In the genomic region with DNA sequence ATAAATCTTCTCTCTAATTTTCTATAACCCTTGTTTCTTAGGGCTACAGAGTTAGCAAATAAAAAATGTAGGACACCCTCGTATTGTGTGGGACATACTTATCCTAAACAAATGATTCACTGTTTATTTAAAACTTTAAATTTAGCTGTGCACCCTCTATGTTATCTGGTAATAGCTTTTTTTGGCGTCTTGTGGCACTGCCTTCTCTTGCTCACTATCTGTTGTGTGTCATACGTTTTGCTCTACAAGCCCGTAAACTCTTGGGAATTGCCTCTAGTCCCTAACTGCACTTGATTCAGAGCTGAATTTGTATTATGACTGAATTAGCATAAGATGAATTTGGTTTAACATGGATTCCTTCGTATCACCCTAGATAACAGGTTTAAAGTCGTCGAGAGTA, we compare ENCODE assay signal across 25 cellular contexts.
DNase-seq lines count a peak whose midpoint lies in the region; ATAC-seq and TF ChIP-seq lines count a peak whose summit lies in the region.
"Had no signal": no experiment of that assay in that cellular context is flagged by ENCODE, and none has a peak within 500 bp of the region (broad histone marks: within the 10 kb centered on the region; RNA-seq: fewer than 3 reads in every experiment).

No MANE protein-coding gene starts in this region.

- CTCF ChIA-PET in HEK293 (lab: Yijun Ruan, JAX): interaction anchor here (1.0 to 1.8 kb wide), 3 partner anchors 24 to 179 kb away, joined by 3 to 10 read pairs (median 5); no protein-coding TSS in a partner anchor

- POLR2A ChIA-PET in HEK293 (lab: Yijun Ruan, JAX): no interaction called here

- no peaks in the 10 kb centered on the region for H3K27me3 ChIP-seq in muscle layer of colon (ENCODE audit: control insufficient read depth in 1 of 2, insufficient read depth in 2 of 2, low read length in 2 of 2)
- H3K27me3 ChIP-seq in thoracic aorta (replicated peaks; ENCODE audit: insufficient read depth): no peaks in the 10 kb centered on the region
- H3K27me3 ChIP-seq: BLaER1 treated with 17β-estradiol and CSF1 and Interleukin-3, amounts not matched to agents 10 nM and 100 nM had no signal

- DNase-seq in coronary artery (ENCODE audit: low spot score) (no peak), thoracic aorta (ENCODE audit: low spot score) (no peak), dedifferentiated amniotic fluid mesenchymal stem cell (ENCODE audit: extremely low spot score) (no peak), NCI-H1436 (lab: John Stamatoyannopoulos, UW) (no peak), SKM-1 treated with dmso at 0.1 percent for 144 hours (lab: John Stamatoyannopoulos, UW; ENCODE audit: unreplicated experiment) (no peak)
- no peak for DNase-seq in activated T-cell treated with anti-CD3 and anti-CD28 coated beads, Interleukin-2, amount 50 U/mL, for 48 hours
- DNase-seq: AML-193; CD4-positive, alpha-beta T cell; EL; GDM1; KBM-7; MV-4-11; NCI-H1105; NCI-H146; NCI-H2029; NCI-H2227 treated with DMSO at 0.1 percent for 48 hours; NCI-H526 treated with DMSO at 0.1 percent for 48 hours; Right ventricle myocardium superior; RPMI8226 had no signal

- no peak overlapping the region for H3K9ac ChIP-seq in muscle layer of colon (ENCODE audit: low read length)
- H3K9ac ChIP-seq: BLaER1 treated with 17β-estradiol and CSF1 and Interleukin-3, amounts not matched to agents 10 nM and 100 nM had no signal

- H3K27ac ChIP-seq in HEK293 (ENCODE audit: extremely low read depth, low read depth, low read length) (no peak overlapping the region), coronary artery (peak overlapping the region; percentile 66 to 76), muscle layer of colon (ENCODE audit: low read depth, low read length) (peak overlapping the region; percentile 6), thoracic aorta (peak overlapping the region; percentile 31 to 50)
- H3K27ac ChIP-seq: BLaER1 treated with 17β-estradiol and CSF1 and Interleukin-3, amounts not matched to agents 10 nM and 100 nM had no signal

- H3K4me1 ChIP-seq in HEK293 (ENCODE audit: control insufficient read depth, insufficient read depth, low read length): peaks cover 17% of the 10 kb centered on the region
- H3K4me1 ChIP-seq in muscle layer of colon (ENCODE audit: insufficient read depth, low read length): peaks cover 29% of the 10 kb centered on the region
- peaks cover 12 to 29% of the 10 kb centered on the region in 2 donors for H3K4me1 ChIP-seq in thoracic aorta (ENCODE audit: control insufficient read depth in 1 of 2, low read depth in 2 of 2)
- H3K4me1 ChIP-seq: BLaER1 treated with 17β-estradiol and CSF1 and Interleukin-3, amounts not matched to agents 10 nM and 100 nM had no signal

- no peak overlapping the region for H3K4me3 ChIP-seq in HEK293 (ENCODE audit: low read depth, low read length)
- no peak overlapping the region for H3K4me3 ChIP-seq in coronary artery
- H3K4me3 ChIP-seq in muscle layer of colon (ENCODE audit: low read depth in 1 of 2, low read length in 2 of 2): no peak overlapping the region
- peak overlapping the region; percentile 42 for H3K4me3 ChIP-seq in thoracic aorta
- H3K4me3 ChIP-seq: A549; BLaER1 treated with 17β-estradiol and CSF1 and Interleukin-3, amounts not matched to agents 10 nM and 100 nM; GM12878 had no signal

- TF ChIP-seq CTCF in HEK293 (tag by site-specific recombination; IDR thresholded peaks at IDR 0.05) (no peak), coronary artery (IDR thresholded peaks at IDR 0.05) (no peak), thoracic aorta (IDR thresholded peaks at IDR 0.05) (no peak)

- H3K36me3 ChIP-seq in HEK293 (ENCODE audit: control insufficient read depth in 2 of 2, insufficient read depth in 1 of 2, low read length in 2 of 2) (no peaks in the 10 kb centered on the region), muscle layer of colon (ENCODE audit: insufficient read depth, low read length) (no peaks in the 10 kb centered on the region), thoracic aorta (no peaks in the 10 kb centered on the region)
- H3K36me3 ChIP-seq: BLaER1 treated with 17β-estradiol and CSF1 and Interleukin-3, amounts not matched to agents 10 nM and 100 nM had no signal

- H3K9me3 ChIP-seq in HEK293 (ENCODE audit: control insufficient read depth, insufficient read depth, low read depth, low read length): no peaks in the 10 kb centered on the region
- H3K9me3 ChIP-seq in muscle layer of colon (ENCODE audit: low read length): no peaks in the 10 kb centered on the region
- no peaks in the 10 kb centered on the region for H3K9me3 ChIP-seq in thoracic aorta
- H3K9me3 ChIP-seq: BLaER1 treated with 17β-estradiol and CSF1 and Interleukin-3, amounts not matched to agents 10 nM and 100 nM had no signal

- ATAC-seq in thoracic aorta (ENCODE audit: insufficient number of reproducible peaks, low FRiP score, low read depth): no peak
- ATAC-seq: A549, GM12878, HCT116 had no signal

TF ChIP-seq in HEK293, 187 proteins besides CTCF, POLR2A, EP300 and RAD21:
- 0 out of 2 replicates have a peak, but pooled peaks have one; percentile 36 for TF ChIP-seq ZBTB48 (tag by site-specific recombination; IDR thresholded peaks at IDR 0.05)
- no peak for TF ChIP-seq ZNF624 (tag by site-specific recombination; IDR thresholded peaks at IDR 0.05)
